13 cellular contexts compared by ENCODE assay signal in the genomic region with DNA sequence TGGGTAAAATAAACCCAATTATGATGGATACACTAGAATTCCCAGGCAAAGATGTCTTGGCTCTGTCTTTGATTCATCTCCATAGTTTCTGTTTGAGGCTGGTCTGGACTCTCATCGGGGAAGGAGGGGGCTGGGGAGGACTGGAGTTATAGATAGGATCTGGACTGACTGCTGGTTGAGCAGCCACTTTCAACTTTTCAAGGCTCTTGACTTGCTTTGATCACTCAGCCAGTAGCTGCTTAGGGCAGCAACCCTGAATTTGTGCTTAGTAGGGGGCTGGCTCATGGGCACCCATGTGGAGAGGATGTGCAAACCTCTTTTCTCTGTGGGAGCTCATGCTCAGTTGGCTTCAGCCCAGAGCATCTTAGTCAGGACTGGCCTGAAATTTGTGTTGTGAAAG.
DNase-seq lines count a peak whose midpoint lies in the region; ATAC-seq, FAIRE-seq and TF ChIP-seq lines count a peak whose summit lies in the region.
"Had no signal": no experiment of that assay in that cellular context is flagged by ENCODE, and none has a peak within 500 bp of the region (broad histone marks: within the 10 kb centered on the region; RNA-seq: fewer than 3 reads in every experiment).

No MANE protein-coding gene starts in this region.

- intact Hi-C loops in GM12878 (cut with micrococcal nuclease; ENCODE audit: unreplicated experiment) = no loop called here

- no peaks in the 10 kb centered on the region for H3K27me3 ChIP-seq in DOHH2 (ENCODE audit: control insufficient read depth, low read length)
- no peaks in the 10 kb centered on the region for H3K27me3 ChIP-seq in GM12878 (replicated peaks in 1 of 2; ENCODE audit: control insufficient read depth in 2 of 2, insufficient read depth in 2 of 2, low read length in 1 of 2)
- H3K27me3 ChIP-seq: SJSA1, transverse colon had no signal

- H3K4me2 ChIP-seq in DOHH2 (ENCODE audit: low read length) (peak overlapping the region; percentile 7; the same call in 1 of the 2 replicates), GM12878 (ENCODE audit: control insufficient read depth, insufficient read depth) (peak overlapping the region; percentile 65)

- H4K20me1 ChIP-seq in DOHH2 (ENCODE audit: control insufficient read depth, insufficient read depth, low read depth, low read length) = no peaks in the 10 kb centered on the region
- no peaks in the 10 kb centered on the region for H4K20me1 ChIP-seq in GM12878 (ENCODE audit: control insufficient read depth, insufficient read depth)

- CTCF ChIA-PET in GM12878 (lab: Yijun Ruan, JAX) = interaction anchor here (0.7 to 4.3 kb wide), 9 partner anchors 14 to 392 kb away, joined by 3 to 25 read pairs (median 4); no protein-coding TSS in a partner anchor

- RAD21 ChIA-PET in GM12878 (lab: Charles Lee; ENCODE audit: unreplicated experiment) = interaction anchor here (0.9 to 9.3 kb wide), 23 partner anchors 10 to 229 kb away, joined by 3 to 114 read pairs (median 4); no protein-coding TSS in a partner anchor

- in situ Hi-C loops in GM12878 (cut with MboI) = no loop called here

- H3K9me3 ChIP-seq in DOHH2 (ENCODE audit: control insufficient read depth, insufficient read depth, low read length) = no peaks in the 10 kb centered on the region
- H3K9me3 ChIP-seq in GM12878 (replicated peaks; ENCODE audit: control insufficient read depth, insufficient read depth, low read length) = peaks cover under 1% of the 10 kb centered on the region
- H3K9me3 ChIP-seq: SJSA1, transverse colon had no signal

- no peaks in the 10 kb centered on the region for H3K9me2 ChIP-seq in DOHH2 (replicated peaks; ENCODE audit: control insufficient read depth, low read length)

- TF ChIP-seq CTCF in DOHH2 (IDR thresholded peaks at IDR 0.05; ENCODE audit: low read depth, low read length, poor library complexity, severe bottlenecking) (no peak), GM12878 (IDR thresholded peaks at IDR 0.05 in 2 of 3, conservative IDR thresholded peaks at IDR 0.05 in 1 of 3; ENCODE audit: control insufficient read depth in 2 of 3, extremely low read depth in 1 of 3, insufficient read depth in 1 of 3, low read depth in 3 of 3, low read length in 3 of 3) (no peak)

- no peak for TF ChIP-seq RAD21 in GM12878 (IDR thresholded peaks at IDR 0.05; ENCODE audit: insufficient read depth, low read depth, low read length)

- POLR2A ChIA-PET in GM12878 (lab: Charles Lee) = interaction anchor here (1.0 to 2.2 kb wide), 16 partner anchors 8 to 114 kb away, joined by 3 to 12 read pairs (median 4); no protein-coding TSS in a partner anchor

- peaks cover 14% of the 10 kb centered on the region for H3K4me1 ChIP-seq in DOHH2 (ENCODE audit: control insufficient read depth, low read length)
- H3K4me1 ChIP-seq in GM12878 (ENCODE audit: control insufficient read depth, insufficient read depth, low read length) = peaks cover 39% of the 10 kb centered on the region
- H3K4me1 ChIP-seq: SJSA1 had no signal

- TF ChIP-seq POLR2A in GM12878 (IDR thresholded peaks at IDR 0.05; ENCODE audit: low read depth, low read length) = no peak

- H2AFZ ChIP-seq in GM12878 (ENCODE audit: control insufficient read depth, low read depth, low read length) = no peak overlapping the region

- SMC1A ChIA-PET in GM12878 (lab: Charles Lee; ENCODE audit: uncharacterized antibody, unreplicated experiment) = interaction anchor here (0.6 to 6.4 kb wide), 28 partner anchors 8 to 687 kb away, joined by 3 to 66 read pairs (median 6); no protein-coding TSS in a partner anchor

- H3K4me3 ChIP-seq in DOHH2 (ENCODE audit: low read length) = no peak overlapping the region
- H3K4me3 ChIP-seq in GM12878 = no peak overlapping the region
- H3K4me3 ChIP-seq: SJSA1, transverse colon had no signal

- peak; percentile 71 for DNase-seq in GM12878 (ENCODE audit: low read depth, low spot score)
- DNase-seq in stimulated activated naive CD4-positive, alpha-beta T cell treated with Interleukin-2 at 50 U/mL for 16 hours (lab: John Stamatoyannopoulos, UW) = no peak
- no peak for DNase-seq in HT-29 (ENCODE audit: low spot score)
- DNase-seq in DMS153 (lab: John Stamatoyannopoulos, UW) = no peak
- no peak for DNase-seq in NK-92 treated with Interleukin-12 subunit alpha and Interleukin-12 subunit beta, amount 100 ng/mL, for 24 hours (lab: John Stamatoyannopoulos, UW)
- DNase-seq: NCI-H524, right cardiac atrium, transverse colon had no signal

- no peaks in the 10 kb centered on the region for H3F3A ChIP-seq in DOHH2 (ENCODE audit: control insufficient read depth, insufficient read depth)

- H3K79me2 ChIP-seq in DOHH2 (ENCODE audit: control insufficient read depth, low read length) = no peaks in the 10 kb centered on the region
- H3K79me2 ChIP-seq in GM12878 (ENCODE audit: control insufficient read depth, insufficient read depth, low read length) = peaks cover 38% of the 10 kb centered on the region

- peak; percentile 63 for ATAC-seq in GM19463 (IDR thresholded peaks at IDR 0.05; ENCODE audit: unreplicated experiment)
- ATAC-seq in HG03060 (IDR thresholded peaks at IDR 0.05; ENCODE audit: low read depth, unreplicated experiment) = peak; percentile 53
- peak; percentile 87 for ATAC-seq in GM12878
- ATAC-seq: right cardiac atrium had no signal

- TF ChIP-seq EP300 in GM12878 (IDR thresholded peaks at IDR 0.05; ENCODE audit: borderline replicate concordance in 1 of 2, control insufficient read depth in 1 of 2, low read depth in 2 of 2, low read length in 2 of 2) = peak in 1 of 2 experiments; percentile 22; a peak in 1 of 4 replicates

- no peak for FAIRE-seq in GM12878 (lab: Jason Lieb, UNC)
- FAIRE-seq: bronchial epithelial cell had no signal

- peak overlapping the region; percentile 26; the same call in 1 of the 2 replicates for H3K9ac ChIP-seq in GM12878 (ENCODE audit: control insufficient read depth, insufficient read depth, low read length)

- WGBS in GM12878 (ENCODE audit: insufficient coverage, insufficient replicate concordance, low lambda C conversion rate, missing lambda C conversion rate) = 0% methylated on average over 1 of the region's 1 CpG

- H3K27ac ChIP-seq in DOHH2 (ENCODE audit: low read depth, low read length) = no peak overlapping the region
- peak overlapping the region; percentile 65 for H3K27ac ChIP-seq in GM12878 (ENCODE audit: control insufficient read depth, insufficient read depth)
- H3K27ac ChIP-seq: SJSA1, transverse colon had no signal

- H3K36me3 ChIP-seq in DOHH2 (ENCODE audit: control insufficient read depth, low read length) (no peaks in the 10 kb centered on the region), GM12878 (ENCODE audit: control insufficient read depth in 2 of 2, insufficient read depth in 2 of 2, low read length in 1 of 2) (peaks cover 2 to 19% of the 10 kb centered on the region in 2 experiments; a peak in 2 of 4 replicates)
- H3K36me3 ChIP-seq: SJSA1, transverse colon had no signal

- no TSS peak for BruUV-seq in GM12878 (replicated peaks; lab: Mats Ljungman, UMichigan)

TF ChIP-seq in GM12878, 131 proteins besides CTCF, POLR2A, EP300 and RAD21 (continues in another document):
- no peak for TF ChIP-seq RFX5 (IDR thresholded peaks at IDR 0.05; ENCODE audit: low read depth, low read length)
- TF ChIP-seq ZBED1 (IDR thresholded peaks at IDR 0.05; ENCODE audit: borderline replicate concordance) = no peak
- TF ChIP-seq, protein P1, sequence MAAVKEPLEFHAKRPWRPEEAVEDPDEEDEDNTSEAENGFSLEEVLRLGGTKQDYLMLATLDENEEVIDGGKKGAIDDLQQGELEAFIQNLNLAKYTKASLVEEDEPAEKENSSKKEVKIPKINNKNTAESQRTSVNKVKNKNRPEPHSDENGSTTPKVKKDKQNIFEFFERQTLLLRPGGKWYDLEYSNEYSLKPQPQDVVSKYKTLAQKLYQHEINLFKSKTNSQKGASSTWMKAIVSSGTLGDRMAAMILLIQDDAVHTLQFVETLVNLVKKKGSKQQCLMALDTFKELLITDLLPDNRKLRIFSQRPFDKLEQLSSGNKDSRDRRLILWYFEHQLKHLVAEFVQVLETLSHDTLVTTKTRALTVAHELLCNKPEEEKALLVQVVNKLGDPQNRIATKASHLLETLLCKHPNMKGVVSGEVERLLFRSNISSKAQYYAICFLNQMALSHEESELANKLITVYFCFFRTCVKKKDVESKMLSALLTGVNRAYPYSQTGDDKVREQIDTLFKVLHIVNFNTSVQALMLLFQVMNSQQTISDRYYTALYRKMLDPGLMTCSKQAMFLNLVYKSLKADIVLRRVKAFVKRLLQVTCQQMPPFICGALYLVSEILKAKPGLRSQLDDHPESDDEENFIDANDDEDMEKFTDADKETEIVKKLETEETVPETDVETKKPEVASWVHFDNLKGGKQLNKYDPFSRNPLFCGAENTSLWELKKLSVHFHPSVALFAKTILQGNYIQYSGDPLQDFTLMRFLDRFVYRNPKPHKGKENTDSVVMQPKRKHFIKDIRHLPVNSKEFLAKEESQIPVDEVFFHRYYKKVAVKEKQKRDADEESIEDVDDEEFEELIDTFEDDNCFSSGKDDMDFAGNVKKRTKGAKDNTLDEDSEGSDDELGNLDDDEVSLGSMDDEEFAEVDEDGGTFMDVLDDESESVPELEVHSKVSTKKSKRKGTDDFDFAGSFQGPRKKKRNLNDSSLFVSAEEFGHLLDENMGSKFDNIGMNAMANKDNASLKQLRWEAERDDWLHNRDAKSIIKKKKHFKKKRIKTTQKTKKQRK (IDR thresholded peaks at IDR 0.05; ENCODE audit: low read depth, low read length) = no peak
- TF ChIP-seq PML (IDR thresholded peaks at IDR 0.05; ENCODE audit: low read length) = peak; percentile 51; the same call in 1 of the 2 replicates
- peak; percentile 59; the same call in 1 of the 2 replicates for TF ChIP-seq NFIC (IDR thresholded peaks at IDR 0.05; ENCODE audit: low read depth, low read length)
- peak; percentile 42 for TF ChIP-seq RUNX3 (IDR thresholded peaks at IDR 0.05; ENCODE audit: low read length)
- TF ChIP-seq ZNF24 (IDR thresholded peaks at IDR 0.05) = no peak
- TF ChIP-seq, protein P2, sequence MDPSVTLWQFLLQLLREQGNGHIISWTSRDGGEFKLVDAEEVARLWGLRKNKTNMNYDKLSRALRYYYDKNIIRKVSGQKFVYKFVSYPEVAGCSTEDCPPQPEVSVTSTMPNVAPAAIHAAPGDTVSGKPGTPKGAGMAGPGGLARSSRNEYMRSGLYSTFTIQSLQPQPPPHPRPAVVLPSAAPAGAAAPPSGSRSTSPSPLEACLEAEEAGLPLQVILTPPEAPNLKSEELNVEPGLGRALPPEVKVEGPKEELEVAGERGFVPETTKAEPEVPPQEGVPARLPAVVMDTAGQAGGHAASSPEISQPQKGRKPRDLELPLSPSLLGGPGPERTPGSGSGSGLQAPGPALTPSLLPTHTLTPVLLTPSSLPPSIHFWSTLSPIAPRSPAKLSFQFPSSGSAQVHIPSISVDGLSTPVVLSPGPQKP (IDR thresholded peaks at IDR 0.05; ENCODE audit: low read depth, low read length) = no peak
- TF ChIP-seq TCF3 (IDR thresholded peaks at IDR 0.05; ENCODE audit: borderline replicate concordance, insufficient read depth, low read depth, low read length) = 0 out of 2 replicates have a peak, but pooled peaks have one; percentile 9
- no peak for TF ChIP-seq MTA3 (IDR thresholded peaks at IDR 0.05; ENCODE audit: borderline replicate concordance, low read length)
- TF ChIP-seq TCF7 (IDR thresholded peaks at IDR 0.05; ENCODE audit: borderline replicate concordance) = peak; percentile 93
